Comparison of ENCODE assay signal across 9 cellular contexts in genomic region chr3:16802382-16802781, GRCh38.
DNase-seq lines count a peak whose midpoint lies in the region; ATAC-seq and TF ChIP-seq lines count a peak whose summit lies in the region.
"Had no signal": no experiment of that assay in that cellular context is flagged by ENCODE, and none has a peak within 500 bp of the region (broad histone marks: within the 10 kb centered on the region; RNA-seq: fewer than 3 reads in every experiment).

No MANE protein-coding gene starts in this region.

- no peak overlapping the region for H2AFZ ChIP-seq in OCI-LY1 (ENCODE audit: low read length)

- intact Hi-C loops in upper lobe of right lung (cut with DNase I) = no loop called here

- H3K4me2 ChIP-seq in OCI-LY1 (ENCODE audit: low read length) = peak overlapping the region; percentile 45

- no peak for DNase-seq in activated naive CD8-positive, alpha-beta T cell treated with anti-CD3 and anti-CD28 coated beads, Interleukin-2, amount 50 U/mL, for 24 hours
- no peak for DNase-seq in activated naive CD8-positive, alpha-beta T cell treated with anti-CD3 and anti-CD28 coated beads for 36 hours
- no peak for DNase-seq in upper lobe of right lung
- DNase-seq in GM19240 (ENCODE audit: insufficient read length, low spot score) = no peak
- no peak for DNase-seq in chondrocyte (ENCODE audit: low spot score)
- DNase-seq: activated CD4-positive, alpha-beta memory T cell treated with anti-CD3 and anti-CD28 coated beads, Interleukin-2, amount 10 ng/mL, durations not matched to agents 7 days and 5 days had no signal

- H3K9me3 ChIP-seq in OCI-LY1 (ENCODE audit: low read length) = peaks cover 3% of the 10 kb centered on the region; the same call in 1 of the 2 replicates
- H3K9me3 ChIP-seq in upper lobe of right lung = no peaks in the 10 kb centered on the region

- H3K27ac Mint-ChIP-seq in activated naive CD8-positive, alpha-beta T cell treated with anti-CD3 and anti-CD28 coated beads, Interleukin-2, amount 50 U/mL, for 24 hours = peak overlapping the region; percentile 49
- no peak overlapping the region for H3K27ac Mint-ChIP-seq in activated naive CD8-positive, alpha-beta T cell treated with anti-CD3 and anti-CD28 coated beads for 36 hours
- H3K27ac Mint-ChIP-seq in chondrocyte (ENCODE audit: unreplicated experiment) = no peak overlapping the region
- H3K27ac Mint-ChIP-seq: activated CD4-positive, alpha-beta memory T cell treated with anti-CD3 and anti-CD28 coated beads, Interleukin-2, amount 10 ng/mL, durations not matched to agents 7 days and 5 days had no signal

- TF ChIP-seq CTCF in OCI-LY1 (IDR thresholded peaks at IDR 0.05; ENCODE audit: low read length) = no peak
- no peak for TF ChIP-seq CTCF in upper lobe of right lung (IDR thresholded peaks at IDR 0.05)
- no peak for TF ChIP-seq CTCF in chondrocyte (IDR thresholded peaks at IDR 0.05)

- ATAC-seq in activated naive CD8-positive, alpha-beta T cell treated with anti-CD3 and anti-CD28 coated beads, Interleukin-2, amount 50 U/mL, for 24 hours = peak; percentile 50
- ATAC-seq in HG02642 (IDR thresholded peaks at IDR 0.05; ENCODE audit: poor library complexity, unreplicated experiment) = peak; percentile 70
- peak; percentile 45 for ATAC-seq in upper lobe of right lung
- ATAC-seq in HG03571 (IDR thresholded peaks at IDR 0.05; ENCODE audit: unreplicated experiment) = no peak

- H3K4me1 ChIP-seq in OCI-LY1 (ENCODE audit: insufficient read depth, low read length, severe bottlenecking) (peaks cover 43% of the 10 kb centered on the region), upper lobe of right lung (peaks cover 8% of the 10 kb centered on the region)

- peak overlapping the region; percentile 89 for H3K27ac ChIP-seq in OCI-LY1 (ENCODE audit: low read depth, low read length, poor library complexity, severe bottlenecking)
- no peak overlapping the region for H3K27ac ChIP-seq in upper lobe of right lung

- no peaks in the 10 kb centered on the region for H3K36me3 ChIP-seq in OCI-LY1 (ENCODE audit: insufficient read depth, low read length)
- H3K36me3 ChIP-seq in upper lobe of right lung = no peaks in the 10 kb centered on the region

- peak overlapping the region; percentile 34 for H3K9ac ChIP-seq in OCI-LY1 (ENCODE audit: low read length)

- no peak overlapping the region for H3K4me3 Mint-ChIP-seq in activated naive CD8-positive, alpha-beta T cell treated with anti-CD3 and anti-CD28 coated beads, Interleukin-2, amount 50 U/mL, for 24 hours
- no peak overlapping the region for H3K4me3 Mint-ChIP-seq in activated naive CD8-positive, alpha-beta T cell treated with anti-CD3 and anti-CD28 coated beads for 36 hours
- H3K4me3 Mint-ChIP-seq in chondrocyte (ENCODE audit: unreplicated experiment) = no peak overlapping the region
- H3K4me3 Mint-ChIP-seq: activated CD4-positive, alpha-beta memory T cell treated with anti-CD3 and anti-CD28 coated beads, Interleukin-2, amount 10 ng/mL, durations not matched to agents 7 days and 5 days had no signal

- no peaks in the 10 kb centered on the region for H3K36me3 Mint-ChIP-seq in activated naive CD8-positive, alpha-beta T cell treated with anti-CD3 and anti-CD28 coated beads, Interleukin-2, amount 50 U/mL, for 24 hours (ENCODE audit: low read depth)
- H3K36me3 Mint-ChIP-seq in activated naive CD8-positive, alpha-beta T cell treated with anti-CD3 and anti-CD28 coated beads for 36 hours = peaks cover 4% of the 10 kb centered on the region
- no peaks in the 10 kb centered on the region for H3K36me3 Mint-ChIP-seq in chondrocyte (ENCODE audit: low read depth)

- no peaks in the 10 kb centered on the region for H3K27me3 ChIP-seq in OCI-LY1 (ENCODE audit: insufficient read depth, low read length)
- no peaks in the 10 kb centered on the region for H3K27me3 ChIP-seq in upper lobe of right lung

- peaks cover 11% of the 10 kb centered on the region; the same call in 1 of the 2 replicates for H3F3A ChIP-seq in OCI-LY1 (ENCODE audit: insufficient read depth, low read length)

- peaks cover 4% of the 10 kb centered on the region for H3K9me3 Mint-ChIP-seq in activated naive CD8-positive, alpha-beta T cell treated with anti-CD3 and anti-CD28 coated beads, Interleukin-2, amount 50 U/mL, for 24 hours
- peaks cover 6% of the 10 kb centered on the region for H3K9me3 Mint-ChIP-seq in activated naive CD8-positive, alpha-beta T cell treated with anti-CD3 and anti-CD28 coated beads for 36 hours
- H3K9me3 Mint-ChIP-seq in chondrocyte (ENCODE audit: low read depth) = peaks cover 2% of the 10 kb centered on the region

- no peaks in the 10 kb centered on the region for H4K20me1 ChIP-seq in OCI-LY1 (ENCODE audit: insufficient read depth, low read length)

- peaks cover 2% of the 10 kb centered on the region for H3K27me3 Mint-ChIP-seq in activated naive CD8-positive, alpha-beta T cell treated with anti-CD3 and anti-CD28 coated beads, Interleukin-2, amount 50 U/mL, for 24 hours
- no peaks in the 10 kb centered on the region for H3K27me3 Mint-ChIP-seq in activated naive CD8-positive, alpha-beta T cell treated with anti-CD3 and anti-CD28 coated beads for 36 hours
- H3K27me3 Mint-ChIP-seq in chondrocyte (ENCODE audit: low read depth) = peaks cover 43% of the 10 kb centered on the region

- H3K4me3 ChIP-seq in OCI-LY1 (ENCODE audit: low read depth, low read length, poor library complexity, severe bottlenecking) = no peak overlapping the region
- H3K4me3 ChIP-seq in upper lobe of right lung = no peak overlapping the region

- H3K4me1 Mint-ChIP-seq in activated naive CD8-positive, alpha-beta T cell treated with anti-CD3 and anti-CD28 coated beads, Interleukin-2, amount 50 U/mL, for 24 hours = peaks cover 34% of the 10 kb centered on the region
- H3K4me1 Mint-ChIP-seq in activated naive CD8-positive, alpha-beta T cell treated with anti-CD3 and anti-CD28 coated beads for 36 hours = peaks cover 24% of the 10 kb centered on the region
- peaks cover 3% of the 10 kb centered on the region for H3K4me1 Mint-ChIP-seq in chondrocyte (ENCODE audit: low read depth)

- no peaks in the 10 kb centered on the region for H3K9me2 ChIP-seq in OCI-LY1 (ENCODE audit: low read depth, low read length)

- no peaks in the 10 kb centered on the region for H3K79me2 ChIP-seq in OCI-LY1 (ENCODE audit: insufficient read depth, low read length)
